Comparison of ENCODE assay signal across 31 cellular contexts in genomic region chr2:101870444-101870843, GRCh38.
"Had no signal": no experiment of that assay in that cellular context is flagged by ENCODE, and none has a peak within 500 bp of the region (broad histone marks: within the 10 kb centered on the region; RNA-seq: fewer than 3 reads in every experiment).

No MANE protein-coding gene starts in this region.

- H3K27ac Mint-ChIP-seq: activated CD4-positive, alpha-beta memory T cell treated with anti-CD3 and anti-CD28 coated beads for 36 hours; activated CD4-positive, alpha-beta T cell treated with anti-CD3 and anti-CD28 coated beads, Interleukin-2, amount 10 ng/mL, durations not matched to agents 24 days and 14 days; activated naive CD4-positive, alpha-beta T cell treated with anti-CD3 and anti-CD28 coated beads, Interleukin-2, amount 50 U/mL, for 24 hours; activated naive CD8-positive, alpha-beta T cell treated with anti-CD3 and anti-CD28 coated beads, Interleukin-2, amount 50 U/mL, for 24 hours; activated T-helper 1 cell treated with anti-CD3 and anti-CD28 coated beads, Interleukin-12 subunit alpha, Interleukin-12 subunit beta, Interleukin-2, Interleukin-4 antibody, amounts not matched to agents 30 ng/mL and 10 ng/mL and 1 ng/mL, durations not matched to agents 14 hours and 24 hours and 36 hours; mesothelial cell of epicardium had no signal

- DNase-seq: activated CD4-positive, alpha-beta memory T cell treated with anti-CD3 and anti-CD28 coated beads for 36 hours; activated CD4-positive, alpha-beta T cell treated with anti-CD3 and anti-CD28 coated beads, Interleukin-2, amount 10 ng/mL, durations not matched to agents 24 days and 14 days; activated CD4-positive, CD25-positive, alpha-beta regulatory T cell treated with anti-CD3 and anti-CD28 coated beads, Interleukin-2, amount 50 U/mL, for 72 hours; activated CD8-positive, alpha-beta memory T cell treated with anti-CD3 and anti-CD28 coated beads, Interleukin-2, amount 50 U/mL, for 4 hours; activated effector memory CD4-positive, alpha-beta T cell treated with anti-CD3 and anti-CD28 coated beads, Interleukin-2, amount 50 U/mL, for 16 hours; activated naive CD8-positive, alpha-beta T cell treated with anti-CD3 and anti-CD28 coated beads, Interleukin-2, amount 50 U/mL, for 24 hours; activated T-cell treated with anti-CD3 and anti-CD28 coated beads, Interleukin-2, amount 50 U/mL, for 1 hour; amygdala; esophagus squamous epithelium; foreskin melanocyte; left ventricle myocardium inferior; naive B cell; nucleus accumbens; stimulated activated CD4-positive, alpha-beta T cell treated with anti-CD3 and anti-CD28 coated beads, Interleukin-1b, Interleukin-23, amount 100 ng/mL, for 48 hours; stimulated activated CD4-positive, alpha-beta T cell treated with anti-CD3 and anti-CD28 coated beads, Interleukin-4, amount 100 ng/mL, for 4 hours; stimulated activated CD8-positive, alpha-beta memory T cell treated with anti-CD3 and anti-CD28 coated beads, Interleukin-4, amount 100 ng/mL, for 48 hours; T-helper 17 cell; T1000; transverse colon; WERI-Rb-1 had no signal

- FAIRE-seq: endometrium, islet of Langerhans had no signal

- H3K9me3 ChIP-seq: esophagus squamous epithelium, left ventricle myocardium inferior, right atrium auricular region, transverse colon had no signal

- H3K27me3 Mint-ChIP-seq: activated CD4-positive, alpha-beta memory T cell treated with anti-CD3 and anti-CD28 coated beads for 36 hours; activated CD4-positive, alpha-beta T cell treated with anti-CD3 and anti-CD28 coated beads, Interleukin-2, amount 10 ng/mL, durations not matched to agents 24 days and 14 days; activated naive CD4-positive, alpha-beta T cell treated with anti-CD3 and anti-CD28 coated beads, Interleukin-2, amount 50 U/mL, for 24 hours; activated naive CD8-positive, alpha-beta T cell treated with anti-CD3 and anti-CD28 coated beads, Interleukin-2, amount 50 U/mL, for 24 hours; naive B cell; stimulated activated memory B cell treated with anti-CD40 and anti-IgM and Interleukin-4, amounts not matched to agents 10 μg/mL and 1 μg/mL and 100 μg/mL, for 72 hours; T-helper 17 cell had no signal

- H3K4me3 Mint-ChIP-seq: activated CD4-positive, alpha-beta memory T cell treated with anti-CD3 and anti-CD28 coated beads for 36 hours; activated CD4-positive, alpha-beta T cell treated with anti-CD3 and anti-CD28 coated beads, Interleukin-2, amount 10 ng/mL, durations not matched to agents 24 days and 14 days; activated naive CD4-positive, alpha-beta T cell treated with anti-CD3 and anti-CD28 coated beads, Interleukin-2, amount 50 U/mL, for 24 hours; activated naive CD8-positive, alpha-beta T cell treated with anti-CD3 and anti-CD28 coated beads, Interleukin-2, amount 50 U/mL, for 24 hours; activated T-helper 1 cell treated with anti-CD3 and anti-CD28 coated beads, Interleukin-12 subunit alpha, Interleukin-12 subunit beta, Interleukin-2, Interleukin-4 antibody, amounts not matched to agents 30 ng/mL and 10 ng/mL and 1 ng/mL, durations not matched to agents 14 hours and 24 hours and 36 hours; mesothelial cell of epicardium; stimulated activated memory B cell treated with anti-CD40 and anti-IgM and Interleukin-4, amounts not matched to agents 10 μg/mL and 1 μg/mL and 100 μg/mL, for 72 hours; T-helper 17 cell had no signal

- H3K9ac ChIP-seq: parathyroid adenoma had no signal

- H3K4me1 ChIP-seq: esophagus squamous epithelium, right atrium auricular region, transverse colon had no signal

- H3K4me1 Mint-ChIP-seq: activated naive CD4-positive, alpha-beta T cell treated with anti-CD3 and anti-CD28 coated beads, Interleukin-2, amount 50 U/mL, for 24 hours; activated naive CD8-positive, alpha-beta T cell treated with anti-CD3 and anti-CD28 coated beads, Interleukin-2, amount 50 U/mL, for 24 hours; mesothelial cell of epicardium; naive B cell; stimulated activated memory B cell treated with anti-CD40 and anti-IgM and Interleukin-4, amounts not matched to agents 10 μg/mL and 1 μg/mL and 100 μg/mL, for 72 hours; T-helper 17 cell had no signal

- H3K9me3 Mint-ChIP-seq: activated CD4-positive, alpha-beta memory T cell treated with anti-CD3 and anti-CD28 coated beads for 36 hours; activated CD4-positive, alpha-beta T cell treated with anti-CD3 and anti-CD28 coated beads, Interleukin-2, amount 10 ng/mL, durations not matched to agents 24 days and 14 days; activated naive CD4-positive, alpha-beta T cell treated with anti-CD3 and anti-CD28 coated beads, Interleukin-2, amount 50 U/mL, for 24 hours; activated naive CD8-positive, alpha-beta T cell treated with anti-CD3 and anti-CD28 coated beads, Interleukin-2, amount 50 U/mL, for 24 hours; activated T-helper 1 cell treated with anti-CD3 and anti-CD28 coated beads, Interleukin-12 subunit alpha, Interleukin-12 subunit beta, Interleukin-2, Interleukin-4 antibody, amounts not matched to agents 30 ng/mL and 10 ng/mL and 1 ng/mL, durations not matched to agents 14 hours and 24 hours and 36 hours; mesothelial cell of epicardium; naive B cell; stimulated activated memory B cell treated with anti-CD40 and anti-IgM and Interleukin-4, amounts not matched to agents 10 μg/mL and 1 μg/mL and 100 μg/mL, for 72 hours had no signal

- H3K4me2 ChIP-seq: smooth muscle cell had no signal

- H3K27me3 ChIP-seq: esophagus squamous epithelium, right atrium auricular region, transverse colon had no signal

- H3K4me3 ChIP-seq: esophagus squamous epithelium, left ventricle myocardium inferior, lung, right atrium auricular region, smooth muscle cell, transverse colon had no signal

- H3K27ac ChIP-seq: epithelial cell of prostate, esophagus squamous epithelium, left ventricle myocardium inferior, parathyroid adenoma, right atrium auricular region, transverse colon, WERI-Rb-1 had no signal

- ATAC-seq: activated naive CD8-positive, alpha-beta T cell treated with anti-CD3 and anti-CD28 coated beads, Interleukin-2, amount 50 U/mL, for 24 hours; stimulated activated memory B cell treated with anti-CD40 and anti-IgM and Interleukin-4, amounts not matched to agents 10 μg/mL and 1 μg/mL and 100 μg/mL, for 72 hours; T-helper 17 cell had no signal
